ENCODE assay signal across 19 cellular contexts in genomic region chr7:13687500-13687899, GRCh38.
DNase-seq lines count a peak whose midpoint lies in the region; TF ChIP-seq lines count a peak whose summit lies in the region.
"Had no signal": no experiment of that assay in that cellular context is flagged by ENCODE, and none has a peak within 500 bp of the region (broad histone marks: within the 10 kb centered on the region; RNA-seq: fewer than 3 reads in every experiment).

No MANE protein-coding gene starts in this region.

- TF ChIP-seq RAD21 in neural cell (conservative IDR thresholded peaks at IDR 0.05): no peak

- no peak overlapping the region for H2AFZ ChIP-seq in neural cell (ENCODE audit: low read depth, low read length)

- no peaks in the 10 kb centered on the region for H3F3A ChIP-seq in neural cell (ENCODE audit: insufficient read depth, low read length, poor library complexity, severe bottlenecking)

- no peaks in the 10 kb centered on the region for H3K27me3 ChIP-seq in neural cell (ENCODE audit: insufficient read depth, low read depth, low read length)
- H3K27me3 ChIP-seq in ascending aorta: no peaks in the 10 kb centered on the region
- H3K27me3 ChIP-seq: BLaER1, SJCRH30 had no signal

- TF ChIP-seq CTCF in neural cell (IDR thresholded peaks at IDR 0.05; ENCODE audit: poor library complexity, severe bottlenecking) (no peak), ascending aorta (IDR thresholded peaks at IDR 0.05) (no peak)

- no peaks in the 10 kb centered on the region for H3K9me3 ChIP-seq in neural cell (ENCODE audit: low read length)
- H3K9me3 ChIP-seq in ascending aorta: no peaks in the 10 kb centered on the region
- H3K9me3 ChIP-seq: BLaER1, SJCRH30 had no signal

- H3K9me2 ChIP-seq in neural cell (ENCODE audit: insufficient read depth, low read length): no peaks in the 10 kb centered on the region

- DNase-seq in NCI-H1436 (lab: John Stamatoyannopoulos, UW): peak; percentile 10
- DNase-seq in NCI-H1436 treated with DMSO at 0.1 percent for 48 hours (lab: John Stamatoyannopoulos, UW): no peak
- peak; percentile 4 for DNase-seq in NCI-H1105 (lab: John Stamatoyannopoulos, UW)
- DNase-seq in NCI-H2107 treated with DMSO at 0.1 percent for 48 hours (lab: John Stamatoyannopoulos, UW; ENCODE audit: unreplicated experiment): peak; percentile 5
- DNase-seq in NCI-H2196 treated with DMSO at 0.1 percent for 48 hours (lab: John Stamatoyannopoulos, UW; ENCODE audit: unreplicated experiment): no peak
- DNase-seq in SK-N-DZ (ENCODE audit: low spot score): no peak
- DNase-seq in ascending aorta (ENCODE audit: low spot score in 2 of 2): no peak
- DNase-seq: CD4-positive, CD25-positive, alpha-beta regulatory T cell; GF-D8; IMR-90; KG1; MM.1S; NCI-H1694 treated with DMSO at 0.1 percent for 48 hours; NCI-H2171; NCI-H446; SJCRH30; T-helper 2 cell had no signal

- no peak overlapping the region for H3K4me3 ChIP-seq in neural cell (ENCODE audit: low read length)
- H3K4me3 ChIP-seq in ascending aorta: no peak overlapping the region
- H3K4me3 ChIP-seq: BLaER1, SJCRH30 had no signal

- no peak for TF ChIP-seq EP300 in neural cell (conservative IDR thresholded peaks at IDR 0.05; ENCODE audit: poor library complexity, severe bottlenecking)

- H3K79me2 ChIP-seq in neural cell (replicated peaks; ENCODE audit: insufficient read depth, low read length): no peaks in the 10 kb centered on the region

- H3K9ac ChIP-seq in neural cell (ENCODE audit: low read length): no peak overlapping the region
- H3K9ac ChIP-seq: BLaER1 had no signal

- H3K4me2 ChIP-seq in neural cell (ENCODE audit: low read length): no peak overlapping the region
- H3K4me2 ChIP-seq: BLaER1 had no signal

- no peaks in the 10 kb centered on the region for H3K4me1 ChIP-seq in ascending aorta
- H3K4me1 ChIP-seq: BLaER1, SJCRH30 had no signal

- H3K36me3 ChIP-seq in neural cell (ENCODE audit: insufficient read depth, low read length) (no peaks in the 10 kb centered on the region), ascending aorta (no peaks in the 10 kb centered on the region)
- H3K36me3 ChIP-seq: BLaER1, SJCRH30 had no signal

- intact Hi-C loops in ascending aorta (cut with DNase I): no loop called here

- no peaks in the 10 kb centered on the region for H4K20me1 ChIP-seq in neural cell (ENCODE audit: insufficient read depth)
- H4K20me1 ChIP-seq: BLaER1 had no signal

- H3K27ac ChIP-seq in neural cell (ENCODE audit: low read length): no peak overlapping the region
- H3K27ac ChIP-seq in ascending aorta: no peak overlapping the region
- H3K27ac ChIP-seq: BLaER1, SJCRH30 had no signal

TF ChIP-seq in neural cell, 6 proteins besides CTCF, POLR2A, EP300 and RAD21:
- TF ChIP-seq POLR2AphosphoS5 (IDR thresholded peaks at IDR 0.05): peak; percentile 98
- TF ChIP-seq EZH2 (IDR thresholded peaks at IDR 0.05; ENCODE audit: borderline replicate concordance, insufficient read depth, low read length, poor library complexity, severe bottlenecking): no peak
TF ChIP-seq in neural cell: peak in this region for 1.

Comparison
In these comparisons a context has a peak if more than half of its experiments do, and no peak if none do; other contexts are left out.
1. DNase-seq: peak in NCI-H1436 (single experiment), NCI-H1105 (single experiment) and NCI-H2107 treated with DMSO at 0.1 percent for 48 hours (single experiment); none in NCI-H1436 treated with DMSO at 0.1 percent for 48 hours (single experiment), NCI-H2196 treated with DMSO at 0.1 percent for 48 hours (single experiment), SK-N-DZ (single experiment) and ascending aorta (0 of 2).